ENCODE assay signal across 18 cellular contexts in genomic region chr19:46823049-46823448, GRCh38. TPM values are rescaled to one million over a fixed set of nuclear protein-coding genes. Genes with fewer than 3 reads are reported as not detected.
DNase-seq lines count a peak whose midpoint lies in the region; ATAC-seq and TF ChIP-seq lines count a peak whose summit lies in the region.
"Had no signal": no experiment of that assay in that cellular context is flagged by ENCODE, and none has a peak within 500 bp of the region (broad histone marks: within the 10 kb centered on the region; RNA-seq: fewer than 3 reads in every experiment).

No MANE protein-coding gene starts in this region.

- H3K27me3 Mint-ChIP-seq in neural progenitor cell (ENCODE audit: insufficient read depth, low read depth) = peaks cover 2% of the 10 kb centered on the region
- H3K27me3 Mint-ChIP-seq: CD8-positive, alpha-beta memory T cell had no signal

- peaks cover 6% of the 10 kb centered on the region for H3K9me3 Mint-ChIP-seq in neural progenitor cell
- H3K9me3 Mint-ChIP-seq: CD8-positive, alpha-beta memory T cell had no signal

- intact Hi-C loops in left colon (cut with DNase I, micrococcal nuclease) = no loop called here

- peaks cover 21% of the 10 kb centered on the region for H3K4me1 Mint-ChIP-seq in neural progenitor cell

- peak overlapping the region in 10 of 11 experiments; percentile 18 to 94 (median 90); a peak in 13 of 22 replicates for H3K4me2 ChIP-seq in BLaER1 treated with 17β-estradiol and CSF1 and Interleukin-3, amounts not matched to agents 10 nM and 100 nM
- H3K4me2 ChIP-seq in neural progenitor cell = no peak overlapping the region

- DNase-seq in HAP-1 (ENCODE audit: low spot score in 2 of 2) (peak; percentile 25 to 34), WERI-Rb-1 (peak; percentile 79), neural progenitor cell (ENCODE audit: low spot score) (peak; percentile 30), left colon (no peak), NCI-H1048 (lab: John Stamatoyannopoulos, UW) (no peak)
- no peak for DNase-seq in stimulated activated CD4-positive, alpha-beta T cell treated with anti-CD3 and anti-CD28 coated beads, Interleukin-2, amount 100 ng/mL, for 48 hours
- DNase-seq: BE2C; CD8-positive, alpha-beta memory T cell; GDM1; GM23248; KBM-7; NCI-H1436; NCI-H2029; SHP77 treated with DMSO at 0.1 percent for 48 hours had no signal

- H4K20me1 ChIP-seq in BLaER1 treated with 17β-estradiol and CSF1 and Interleukin-3, amounts not matched to agents 10 nM and 100 nM = peaks cover 0 to 10% (median 0%) of the 10 kb centered on the region in 11 experiments; a peak in 4 of 22 replicates
- H4K20me1 ChIP-seq in neural progenitor cell (ENCODE audit: low read depth) = no peaks in the 10 kb centered on the region

- no peaks in the 10 kb centered on the region for H3K36me3 Mint-ChIP-seq in neural progenitor cell
- H3K36me3 Mint-ChIP-seq: CD8-positive, alpha-beta memory T cell had no signal

- H3K4me3 ChIP-seq in BLaER1 treated with 17β-estradiol and CSF1 and Interleukin-3, amounts not matched to agents 10 nM and 100 nM = no peak overlapping the region
- H3K4me3 ChIP-seq in HAP-1 (no peak overlapping the region), WERI-Rb-1 (ENCODE audit: low read depth, low read length) (no peak overlapping the region), neural progenitor cell (no peak overlapping the region)
- H3K4me3 ChIP-seq: GM12878, GM23248 had no signal

- no peak overlapping the region for H2AFZ ChIP-seq in neural progenitor cell (replicated peaks)
- H2AFZ ChIP-seq: GM23248 had no signal

- H3K36me3 ChIP-seq in BLaER1 treated with 17β-estradiol and CSF1 and Interleukin-3, amounts not matched to agents 10 nM and 100 nM = no peaks in the 10 kb centered on the region
- H3K36me3 ChIP-seq in HAP-1 (replicated peaks) = no peaks in the 10 kb centered on the region
- H3K36me3 ChIP-seq in WERI-Rb-1 = no peaks in the 10 kb centered on the region
- H3K36me3 ChIP-seq in neural progenitor cell = no peaks in the 10 kb centered on the region
- H3K36me3 ChIP-seq: BE2C had no signal

- in situ Hi-C loops in HAP-1 (cut with MboI; ENCODE audit: low sequenced_read_pairs) = no loop called here

- no peak overlapping the region for H3K27ac Mint-ChIP-seq in neural progenitor cell

- peak overlapping the region in 2 of 11 experiments; percentile 75 to 76; a peak in 2 of 22 replicates for H3K9ac ChIP-seq in BLaER1 treated with 17β-estradiol and CSF1 and Interleukin-3, amounts not matched to agents 10 nM and 100 nM
- H3K9ac ChIP-seq in neural progenitor cell = no peak overlapping the region
- H3K9ac ChIP-seq: GM23248 had no signal

- no peaks in the 10 kb centered on the region for H3K79me2 ChIP-seq in neural progenitor cell (ENCODE audit: low read depth)

- peaks cover 0 to 10% (median 6%) of the 10 kb centered on the region in 11 experiments; a peak in 9 of 22 replicates for H3K9me3 ChIP-seq in BLaER1 treated with 17β-estradiol and CSF1 and Interleukin-3, amounts not matched to agents 10 nM and 100 nM (replicated peaks in 1 of 11)
- H3K9me3 ChIP-seq in HAP-1 = no peaks in the 10 kb centered on the region
- no peaks in the 10 kb centered on the region for H3K9me3 ChIP-seq in WERI-Rb-1 (ENCODE audit: severe bottlenecking)
- H3K9me3 ChIP-seq in neural progenitor cell (ENCODE audit: low read depth) = no peaks in the 10 kb centered on the region
- H3K9me3 ChIP-seq: BE2C had no signal

- peak; percentile 25; the same call in 1 of the 2 replicates for TF ChIP-seq CTCF in WERI-Rb-1 (IDR thresholded peaks at IDR 0.05; ENCODE audit: low read depth, low read length)
- no peak for TF ChIP-seq CTCF in neural progenitor cell (IDR thresholded peaks at IDR 0.05)

- H3K27me3 ChIP-seq in BLaER1 treated with 17β-estradiol and CSF1 and Interleukin-3, amounts not matched to agents 10 nM and 100 nM = no peaks in the 10 kb centered on the region
- no peaks in the 10 kb centered on the region for H3K27me3 ChIP-seq in HAP-1 (ENCODE audit: low read depth)
- H3K27me3 ChIP-seq in WERI-Rb-1 (ENCODE audit: insufficient read depth, low read depth, severe bottlenecking) = no peaks in the 10 kb centered on the region
- H3K27me3 ChIP-seq in neural progenitor cell = no peaks in the 10 kb centered on the region
- H3K27me3 ChIP-seq: BE2C had no signal

- no peak overlapping the region for H3K4me3 Mint-ChIP-seq in neural progenitor cell

- H3F3A ChIP-seq in neural progenitor cell (ENCODE audit: low read depth) = no peaks in the 10 kb centered on the region

- ATAC-seq in left colon = no peak
- ATAC-seq: GM12878, HCT116, SK-N-SH treated with all-trans-retinoic acid at 6 μM for 48 hours had no signal

- peaks cover 75 to 87% (median 79%) of the 10 kb centered on the region in 10 experiments for H3K4me1 ChIP-seq in BLaER1 treated with 17β-estradiol and CSF1 and Interleukin-3, amounts not matched to agents 10 nM and 100 nM
- H3K4me1 ChIP-seq in HAP-1 = no peaks in the 10 kb centered on the region
- H3K4me1 ChIP-seq in neural progenitor cell = peaks cover 10% of the 10 kb centered on the region
- H3K4me1 ChIP-seq: BE2C had no signal

- H3K27ac ChIP-seq in BLaER1 treated with 17β-estradiol and CSF1 and Interleukin-3, amounts not matched to agents 10 nM and 100 nM = peak overlapping the region in 8 of 11 experiments; percentile 81 to 93 (median 87); a peak in 15 of 22 replicates
- peak overlapping the region; percentile 54 for H3K27ac ChIP-seq in WERI-Rb-1
- H3K27ac ChIP-seq in neural progenitor cell = no peak overlapping the region
- H3K27ac ChIP-seq: GM23248 had no signal

RNA-seq across cellular contexts. Expression of gene AP2S1, which starts 27.6 kb away (rescaled TPM):
- total RNA-seq in neural progenitor cell (ENCODE audit: low replicate concordance) (104 and 120 TPM in 2 replicates), left colon (100 to 1,000 TPM; 123 to 138 TPM)

RNA-seq across cellular contexts. Expression of gene SLC1A5, which starts 34.7 kb away (rescaled TPM):
- 39.5 and 81.6 TPM in 2 replicates for total RNA-seq in neural progenitor cell (ENCODE audit: low replicate concordance)
- total RNA-seq in left colon = 100 to 1,000 TPM in 1 of 2 donors, 10 to 100 TPM in 1; 88.5 to 145 TPM

RNA-seq across cellular contexts. Expression of gene ARHGAP35, which starts 37.7 kb away (rescaled TPM):
- total RNA-seq in neural progenitor cell (ENCODE audit: low replicate concordance) (38.4 and 43.3 TPM in 2 replicates), left colon (10 to 100 TPM; 65.8 to 73.1 TPM)

Comparison
In these comparisons a context has a peak if more than half of its experiments do, and no peak if none do; other contexts are left out.
1. DNase-seq: peak in HAP-1 (2 of 2), WERI-Rb-1 (single experiment) and neural progenitor cell (single experiment); none in left colon (0 of 2), stimulated activated CD4-positive, alpha-beta T cell treated with anti-CD3 and anti-CD28 coated beads, Interleukin-2, amount 100 ng/mL, for 48 hours (0 of 2) and NCI-H1048 (single experiment).